ENCODE assay signal across 8 cellular contexts in the genomic region with DNA sequence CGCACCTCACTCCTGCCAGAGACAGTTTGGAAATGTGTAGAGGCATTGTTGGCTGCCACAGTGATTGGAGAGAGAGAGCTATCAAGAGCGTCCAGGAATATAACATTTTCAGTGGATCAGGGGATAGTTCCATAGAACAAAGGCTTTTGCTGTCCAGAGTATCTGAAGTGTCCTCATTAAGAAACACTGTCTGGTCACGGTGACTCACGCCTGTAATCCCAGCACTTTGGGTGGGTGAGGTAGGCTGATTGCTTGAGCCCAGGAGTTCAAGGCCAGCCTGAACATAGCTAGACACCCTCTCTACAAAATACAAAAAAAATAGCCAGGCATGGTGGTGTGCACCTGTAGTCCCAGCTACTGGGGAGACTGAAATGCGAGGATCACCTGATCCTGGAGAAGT.
"Had no signal": no experiment of that assay in that cellular context is flagged by ENCODE, and none has a peak within 500 bp of the region (broad histone marks: within the 10 kb centered on the region; RNA-seq: fewer than 3 reads in every experiment).

No MANE protein-coding gene starts in this region.

- H3K27ac Mint-ChIP-seq: IgD-negative memory B cell had no signal

- H3K9ac ChIP-seq: KMS-11 had no signal

- H3K4me3 ChIP-seq: K562 had no signal

- H3K27ac ChIP-seq: HL-60, KMS-11 had no signal

- DNase-seq: IMR-90, KBM-7, KG1 had no signal

- H3K4me2 ChIP-seq: KMS-11 had no signal

- FAIRE-seq: HTR-8/SVneo, K562 had no signal

- H3K27me3 Mint-ChIP-seq: IgD-negative memory B cell had no signal

- H3K4me1 Mint-ChIP-seq: IgD-negative memory B cell had no signal

- ATAC-seq: K562 had no signal
